In genomic region chr17:21573961-21574610, GRCh38 we compare ENCODE assay signal across 8 cellular contexts.
A peak's percentile ranks its signal among the peaks of the same experiment; 100 is the strongest.
DNase-seq lines count a peak whose midpoint lies in the region; ATAC-seq and TF ChIP-seq lines count a peak whose summit lies in the region.

No MANE protein-coding gene starts in this region.

- H3K9me3 ChIP-seq in SK-N-SH (no peaks in the 10 kb centered on the region), mucosa of descending colon (peaks cover 2% of the 10 kb centered on the region), tibial artery (no peaks in the 10 kb centered on the region)

- H2AFZ ChIP-seq in SK-N-SH (ENCODE audit: low read depth) = peak overlapping the region; percentile 87

- WGBS in SK-N-SH (ENCODE audit: low lambda C conversion rate) = 23% methylated on average over 24 of the region's 39 CpGs

- POLR2A ChIA-PET in SK-N-SH (lab: Yijun Ruan, JAX) = no interaction called here

- no peaks in the 10 kb centered on the region for H4K20me1 ChIP-seq in SK-N-SH (ENCODE audit: insufficient read depth)

- no peak for TF ChIP-seq EP300 in SK-N-SH (IDR thresholded peaks at IDR 0.05; ENCODE audit: borderline replicate concordance in 1 of 2, low read depth in 1 of 2, low read length in 1 of 2)

- TF ChIP-seq CTCF in AG09309 (IDR thresholded peaks at IDR 0.05; ENCODE audit: control insufficient read depth, insufficient read depth, low read depth, low read length, missing control alignments) (no peak), SK-N-SH (IDR thresholded peaks at IDR 0.05) (no peak), mucosa of descending colon (IDR thresholded peaks at IDR 0.05) (no peak), tibial artery (IDR thresholded peaks at IDR 0.05) (no peak)

- no peaks in the 10 kb centered on the region for H3K9me2 ChIP-seq in SK-N-SH

- ATAC-seq in mucosa of descending colon (peak; percentile 38), HG03159 (IDR thresholded peaks at IDR 0.05; ENCODE audit: unreplicated experiment) (no peak)

- TF ChIP-seq RAD21 in SK-N-SH (IDR thresholded peaks at IDR 0.05; ENCODE audit: low read length) = no peak

- peaks cover 0 to 2% of the 10 kb centered on the region in 2 experiments; a peak in 1 of 4 replicates for H3K4me1 ChIP-seq in SK-N-SH (ENCODE audit: control insufficient read depth in 1 of 2, insufficient read depth in 2 of 2, low read depth in 1 of 2, low read length in 1 of 2)
- no peaks in the 10 kb centered on the region for H3K4me1 ChIP-seq in mucosa of descending colon (ENCODE audit: low read depth)
- H3K4me1 ChIP-seq in tibial artery = no peaks in the 10 kb centered on the region

- H3K4me3 ChIP-seq in AG09309 (ENCODE audit: control insufficient read depth, low read depth, low read length) (peak overlapping the region; percentile 56), SK-N-SH (ENCODE audit: low read depth in 2 of 2, low read length in 1 of 2) (peak overlapping the region; percentile 58 to 67), mucosa of descending colon (no peak overlapping the region), tibial artery (peak overlapping the region; percentile 50 to 58)

- H3K27ac ChIP-seq in SK-N-SH (ENCODE audit: low read depth in 2 of 2, low read length in 1 of 2) (no peak overlapping the region), tibial artery (peak overlapping the region in 1 of 2 donors; percentile 21)

- CTCF ChIA-PET in SK-N-SH (lab: Yijun Ruan, JAX) = no interaction called here

- peak overlapping the region; percentile 40 for H3K9ac ChIP-seq in SK-N-SH

- DNase-seq in AG09309 (ENCODE audit: low read depth) (peak; percentile 48), SK-N-SH (peak; percentile 81), cerebellum (ENCODE audit: low spot score) (peak; percentile 68), mucosa of descending colon (peak in 2 of 3 donors; percentile 63 to 73), tibial artery (peak; percentile 49 to 81), NCI-H2107 (lab: John Stamatoyannopoulos, UW) (no peak), NOMO-1 treated with dmso at 0.1 percent for 144 hours (lab: John Stamatoyannopoulos, UW; ENCODE audit: unreplicated experiment) (no peak)

- no peaks in the 10 kb centered on the region for H3K27me3 ChIP-seq in SK-N-SH (ENCODE audit: insufficient read depth)
- H3K27me3 ChIP-seq in tibial artery = no peaks in the 10 kb centered on the region

- intact Hi-C loops in mucosa of descending colon (cut with DNase I, micrococcal nuclease) (no loop called here), tibial artery (cut with DNase I; ENCODE audit: low total_unique reads) (no loop called here)

- H3K36me3 ChIP-seq in SK-N-SH (replicated peaks in 1 of 2; ENCODE audit: control insufficient read depth in 1 of 2, insufficient read depth in 2 of 2, low read length in 1 of 2) (no peaks in the 10 kb centered on the region), mucosa of descending colon (ENCODE audit: low read depth) (no peaks in the 10 kb centered on the region), tibial artery (no peaks in the 10 kb centered on the region)

- H3F3A ChIP-seq in SK-N-SH (replicated peaks; ENCODE audit: insufficient read depth) = no peaks in the 10 kb centered on the region

- H3K4me2 ChIP-seq in SK-N-SH = peak overlapping the region; percentile 68

- H3K79me2 ChIP-seq in SK-N-SH (ENCODE audit: insufficient read depth) = no peaks in the 10 kb centered on the region

TF ChIP-seq in SK-N-SH, 30 proteins besides CTCF, POLR2A, EP300 and RAD21:
- TF ChIP-seq MXI1 (IDR thresholded peaks at IDR 0.05; ENCODE audit: low read depth, low read length) (no peak), FOXM1 (IDR thresholded peaks at IDR 0.05; ENCODE audit: low read depth) (no peak), NRF1 (IDR thresholded peaks at IDR 0.05; ENCODE audit: low read depth, low read length) (peak; percentile 71), YY1 (IDR thresholded peaks at IDR 0.05; ENCODE audit: low read depth) (no peak), CHD2 (IDR thresholded peaks at IDR 0.05; ENCODE audit: low read length, partially characterized antibody) (no peak), MAX (IDR thresholded peaks at IDR 0.05; ENCODE audit: low read depth) (no peak), GATA2 (CRISPR knock-in tag; IDR thresholded peaks at IDR 0.05) (no peak), RXRA (IDR thresholded peaks at IDR 0.05; ENCODE audit: borderline replicate concordance, low read depth) (no peak), ELF1 (IDR thresholded peaks at IDR 0.05) (no peak)

Comparison
In these comparisons a context has a peak if more than half of its experiments do, and no peak if none do; other contexts are left out.
1. DNase-seq: peak in AG09309 (single experiment), SK-N-SH (single experiment), cerebellum (single experiment), mucosa of descending colon (2 of 3) and tibial artery (2 of 2); none in NCI-H2107 (single experiment) and NOMO-1 treated with dmso at 0.1 percent for 144 hours (single experiment).